7 cellular contexts compared by ENCODE assay signal in the genomic region with DNA sequence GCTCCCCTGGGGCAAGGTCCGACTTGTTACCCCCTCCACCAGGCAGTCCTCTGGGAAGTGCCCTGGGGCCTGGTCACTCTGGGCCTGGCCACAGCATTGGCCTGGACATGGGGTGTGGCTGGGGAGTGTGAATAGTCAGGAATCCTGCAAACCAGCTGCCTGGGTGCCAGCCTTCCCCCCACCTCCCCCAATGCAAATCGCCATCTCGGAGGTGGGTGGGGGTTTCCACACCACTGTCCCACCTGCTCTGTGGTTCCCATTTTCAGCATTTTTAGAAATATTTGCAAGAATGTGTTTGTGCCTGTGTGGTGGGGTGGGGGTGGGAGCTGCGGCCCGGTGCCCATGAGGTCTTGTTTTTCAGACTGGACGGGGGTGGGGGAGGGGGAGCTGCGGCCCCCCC.
A peak's percentile ranks its signal among the peaks of the same experiment; 100 is the strongest.
DNase-seq lines count a peak whose midpoint lies in the region; ATAC-seq and FAIRE-seq lines count a peak whose summit lies in the region.
"Not testable (repeated sequence)": the region's sequence is repeated elsewhere in the genome, so short reads cannot be mapped to it uniquely, and the experiment has no call there.

No MANE protein-coding gene starts in this region.

- not testable (repeated sequence) for H3K27ac Mint-ChIP-seq in central memory CD8-positive, alpha-beta T cell (ENCODE audit: low read depth)

- ATAC-seq in GM19328 (IDR thresholded peaks at IDR 0.05; ENCODE audit: unreplicated experiment) (peak; percentile 30), GM21723 (IDR thresholded peaks at IDR 0.05; ENCODE audit: unreplicated experiment) (peak; percentile 32), HG02798 (IDR thresholded peaks at IDR 0.05; ENCODE audit: poor library complexity, unreplicated experiment) (peak; percentile 37), HG03066 (IDR thresholded peaks at IDR 0.05; ENCODE audit: low read depth, unreplicated experiment) (peak; percentile 39), HG03460 (IDR thresholded peaks at IDR 0.05; ENCODE audit: unreplicated experiment) (peak; percentile 42)
- ATAC-seq in central memory CD8-positive, alpha-beta T cell (replicated peaks; ENCODE audit: extremely low read depth, poor library complexity, severe bottlenecking): peak; percentile 26

- FAIRE-seq in GM18507 (lab: Jason Lieb, UNC): peak; percentile 99

- not testable (repeated sequence) for DNase-seq in GM18507 (ENCODE audit: extremely low spot score, insufficient read length, low read depth); central memory CD8-positive, alpha-beta T cell (ENCODE audit: low spot score in 2 of 2)

- H3K4me3 Mint-ChIP-seq in central memory CD8-positive, alpha-beta T cell: not testable (repeated sequence)

- not testable (repeated sequence) for H3K4me1 Mint-ChIP-seq in central memory CD8-positive, alpha-beta T cell

- H3K36me3 Mint-ChIP-seq in central memory CD8-positive, alpha-beta T cell (ENCODE audit: insufficient read depth): not testable (repeated sequence)

- not testable (repeated sequence) for H3K9me3 Mint-ChIP-seq in central memory CD8-positive, alpha-beta T cell

- not testable (repeated sequence) for H3K27me3 Mint-ChIP-seq in central memory CD8-positive, alpha-beta T cell
